28 cellular contexts compared by ENCODE assay signal in genomic region chr2:226860087-226860486, GRCh38. TPM values are rescaled to one million over a fixed set of nuclear protein-coding genes. Genes with fewer than 3 reads are reported as not detected.
A peak's percentile ranks its signal among the peaks of the same experiment; 100 is the strongest.
DNase-seq lines count a peak whose midpoint lies in the region; ATAC-seq and TF ChIP-seq lines count a peak whose summit lies in the region.
"Had no signal": no experiment of that assay in that cellular context is flagged by ENCODE, and none has a peak within 500 bp of the region (broad histone marks: within the 10 kb centered on the region; RNA-seq: fewer than 3 reads in every experiment).

No MANE protein-coding gene starts in this region.

- no peaks in the 10 kb centered on the region for H3K36me3 ChIP-seq in uterus
- H3K36me3 ChIP-seq: prostate gland had no signal

- H3K9me3 ChIP-seq in uterus: no peaks in the 10 kb centered on the region
- H3K9me3 ChIP-seq: ascending aorta, esophagus squamous epithelium, prostate gland, tibial artery had no signal

- H3K4me3 ChIP-seq in uterus: no peak overlapping the region
- H3K4me3 ChIP-seq: ascending aorta, esophagus squamous epithelium, hepatocyte, prostate gland, tibial artery had no signal

- TF ChIP-seq CTCF in uterus (IDR thresholded peaks at IDR 0.05): no peak

- DNase-seq in NCI-H345 treated with DMSO at 0.1 percent for 48 hours (lab: John Stamatoyannopoulos, UW; ENCODE audit: unreplicated experiment): no peak
- DNase-seq in GOT3 (lab: John Stamatoyannopoulos, UW): no peak
- no peak for DNase-seq in uterus
- DNase-seq in cerebellar nuclear complex (lab: John Stamatoyannopoulos, UW): no peak
- DNase-seq: 8988T; activated CD4-positive, alpha-beta memory T cell treated with anti-CD3 and anti-CD28 coated beads for 36 hours; activated CD8-positive, alpha-beta memory T cell treated with anti-CD3 and anti-CD28 coated beads, Interleukin-2, amount 50 U/mL, for 48 hours; CD4-positive, alpha-beta T cell; esophagus squamous epithelium; HCEC 1CT; immature natural killer cell; KG1; mesendoderm; NCI-H1694 treated with DMSO at 0.1 percent for 48 hours; NCI-H2171 treated with DMSO at 0.1 percent for 48 hours; NCI-H526 treated with DMSO at 0.1 percent for 48 hours; stimulated activated CD4-positive, alpha-beta T cell treated with anti-CD3 and anti-CD28 coated beads, Interleukin-15, amount 100 ng/mL, for 24 hours; stimulated activated naive CD8-positive, alpha-beta T cell treated with anti-CD3 and anti-CD28 coated beads, Interleukin-15, amount 100 ng/mL, for 72 hours; tibial artery had no signal

- no peaks in the 10 kb centered on the region for H3K27me3 ChIP-seq in uterus
- H3K27me3 ChIP-seq: ascending aorta, esophagus squamous epithelium, hepatocyte, tibial artery had no signal

- H3K4me1 ChIP-seq in uterus: no peaks in the 10 kb centered on the region
- H3K4me1 ChIP-seq: ascending aorta, esophagus squamous epithelium, prostate gland, tibial artery had no signal

- H3K27ac ChIP-seq in uterus: no peak overlapping the region
- H3K27ac ChIP-seq: ascending aorta, esophagus squamous epithelium, hepatocyte, prostate gland, tibial artery had no signal

- ATAC-seq in GM18498 (IDR thresholded peaks at IDR 0.05; ENCODE audit: unreplicated experiment) (peak; percentile 33), GM21390 (IDR thresholded peaks at IDR 0.05; ENCODE audit: unreplicated experiment) (peak; percentile 39), HG02973 (IDR thresholded peaks at IDR 0.05; ENCODE audit: unreplicated experiment) (peak; percentile 36), HG03457 (IDR thresholded peaks at IDR 0.05; ENCODE audit: unreplicated experiment) (peak; percentile 43)
- ATAC-seq: activated T-helper 17 cell treated with anti-CD3 and anti-CD28 coated beads, Interleukin-2, amount 50 U/mL, for 72 hours; Panc1; stimulated activated naive CD8-positive, alpha-beta T cell treated with anti-CD3 and anti-CD28 coated beads, Interleukin-15, amount 100 ng/mL, for 72 hours had no signal

- intact Hi-C loops in uterus (cut with DNase I; ENCODE audit: low total_unique reads): no loop called here

- no peak for TF ChIP-seq POLR2A in uterus (IDR thresholded peaks at IDR 0.05)

RNA-seq across cellular contexts. Expression of gene RHBDD1, which starts 24.2 kb away (rescaled TPM):
- total RNA-seq in uterus: 10 to 100 TPM; 19.5 to 91.5 (median 47.3) TPM
